Comparison of ENCODE assay signal across 8 cellular contexts in the genomic region with DNA sequence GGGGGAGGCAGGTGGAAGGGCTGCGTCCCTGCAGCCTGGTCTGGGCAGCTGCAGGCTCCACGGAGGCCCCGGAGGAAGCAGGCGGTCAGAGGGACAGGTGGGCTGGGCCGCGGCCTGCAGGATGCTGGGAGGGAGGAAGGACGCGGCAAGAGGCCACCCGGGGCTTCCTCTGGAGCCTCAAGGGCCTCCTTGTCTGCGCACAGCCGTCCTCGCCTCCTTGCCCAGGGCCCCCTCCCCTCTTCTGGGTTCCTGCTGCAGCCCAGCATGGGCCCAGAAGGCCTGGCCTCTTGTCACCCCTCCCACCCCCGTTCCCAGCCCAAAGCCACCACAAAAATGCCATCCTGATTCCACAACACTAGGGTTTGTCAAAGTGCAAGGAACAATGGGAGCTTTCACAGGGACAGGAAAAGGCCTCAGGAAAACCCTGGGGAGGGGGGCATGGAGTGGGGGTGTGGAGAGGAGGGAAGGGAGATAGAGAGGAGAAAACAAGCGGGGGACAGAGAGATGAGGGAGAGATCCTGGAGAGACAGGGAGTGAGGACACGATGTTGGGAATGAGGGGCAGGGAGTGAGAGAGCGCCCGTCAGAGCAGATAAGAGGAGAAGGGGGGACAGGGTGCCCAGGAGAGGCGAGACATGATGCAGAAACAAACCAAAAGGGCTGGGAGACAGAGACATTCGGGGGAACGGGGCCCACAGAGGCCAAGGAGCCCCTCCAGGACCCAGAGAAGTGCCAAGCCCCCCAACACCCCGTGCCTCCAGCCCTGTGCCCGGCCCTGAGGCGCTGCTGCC. TPM values are rescaled to one million over a fixed set of nuclear protein-coding genes. Genes with fewer than 3 reads are reported as not detected.
DNase-seq lines count a peak whose midpoint lies in the region; TF ChIP-seq lines count a peak whose summit lies in the region.

No MANE protein-coding gene starts in this region.

- H3K4me3 Mint-ChIP-seq in H9 = peak overlapping the region; percentile 24 to 73

- no peak overlapping the region for H4K91ac ChIP-seq in H9 (ENCODE audit: insufficient read length, low read depth, low read length)

- H3K27me3 Mint-ChIP-seq in H9 (ENCODE audit: low read depth) = peaks cover 1% of the 10 kb centered on the region; the same call in 1 of the 2 replicates

- no peak overlapping the region for H4K8ac ChIP-seq in H9 (replicated peaks; ENCODE audit: insufficient read length, low read depth, low read length)

- no peaks in the 10 kb centered on the region for H4K20me1 ChIP-seq in H9 (ENCODE audit: control insufficient read depth, insufficient read depth, insufficient read length)

- peaks cover 3% of the 10 kb centered on the region for H3K23me2 ChIP-seq in H9 (ENCODE audit: insufficient read length, low read depth, low read length, poor library complexity, severe bottlenecking)

- no peak overlapping the region for H3K4ac ChIP-seq in H9 (ENCODE audit: low read depth, low read length)

- H2BK20ac ChIP-seq in H9 (ENCODE audit: low read depth, low read length, poor library complexity, severe bottlenecking) = no peak overlapping the region

- H3K14ac ChIP-seq in H9 (ENCODE audit: insufficient read depth, low read length) = no peak overlapping the region; the same call in 1 of the 2 replicates

- H2BK120ac ChIP-seq in H9 (ENCODE audit: low read depth, low read length, poor library complexity, severe bottlenecking) = no peak overlapping the region

- no peak overlapping the region for H3T11ph ChIP-seq in H9 (ENCODE audit: low read length)

- intact Hi-C loops in colonic mucosa (cut with DNase I) = no loop called here
- intact Hi-C loops in sigmoid colon (cut with DNase I) = no loop called here

- no peak overlapping the region for H2BK12ac ChIP-seq in H9 (ENCODE audit: insufficient read length, low read depth, low read length)

- no peak overlapping the region for H2AFZ ChIP-seq in H9 (ENCODE audit: low read length)

- H3K18ac ChIP-seq in H9 (ENCODE audit: insufficient read length, low read depth, low read length) = no peak overlapping the region

- no peaks in the 10 kb centered on the region for H3K27me3 ChIP-seq in H9 (ENCODE audit: insufficient read depth, low read length)
- H3K27me3 ChIP-seq in colonic mucosa = no peaks in the 10 kb centered on the region
- no peaks in the 10 kb centered on the region for H3K27me3 ChIP-seq in sigmoid colon

- H3K4me1 Mint-ChIP-seq in H9 = peaks cover 39 to 47% of the 10 kb centered on the region in 2 experiments

- peak overlapping the region; percentile 44 for H3K4me2 ChIP-seq in H9 (ENCODE audit: insufficient read depth, insufficient read length, low read length)

- no peaks in the 10 kb centered on the region for H3K36me3 Mint-ChIP-seq in H9 (ENCODE audit: insufficient read depth in 1 of 3, low read depth in 3 of 3)

- no peaks in the 10 kb centered on the region for H3K9me3 ChIP-seq in H9 (ENCODE audit: control insufficient read depth, low read depth, low read length)
- H3K9me3 ChIP-seq in colonic mucosa = no peaks in the 10 kb centered on the region
- H3K9me3 ChIP-seq in sigmoid colon = no peaks in the 10 kb centered on the region

- TF ChIP-seq CTCF in H9 (conservative IDR thresholded peaks at IDR 0.05) (no peak), colonic mucosa (IDR thresholded peaks at IDR 0.05) (no peak), sigmoid colon (IDR thresholded peaks at IDR 0.05) (no peak)

- H3K27ac ChIP-seq in H9 (ENCODE audit: insufficient read length, low read depth, low read length) = no peak overlapping the region
- H3K27ac ChIP-seq in colonic mucosa = peak overlapping the region; percentile 59
- no peak overlapping the region for H3K27ac ChIP-seq in sigmoid colon

- no peak overlapping the region for H2AK5ac ChIP-seq in H9 (ENCODE audit: insufficient read length, low read length)

- H3K9ac ChIP-seq in H9 (ENCODE audit: extremely low read depth, insufficient read length, low read length) (no peak overlapping the region), colonic mucosa (ENCODE audit: low read depth in 2 of 2, low read length in 2 of 2) (peak overlapping the region; percentile 26 to 46)

- no peak for TF ChIP-seq POLR2A in sigmoid colon (IDR thresholded peaks at IDR 0.05)

- no peaks in the 10 kb centered on the region for H3K79me2 ChIP-seq in H9 (ENCODE audit: insufficient read depth, low read length)

- H3K27ac Mint-ChIP-seq in H9 = peak overlapping the region in 1 of 3 experiments; percentile 89; a peak in 1 of 7 replicates

- H3K36me3 ChIP-seq in colonic mucosa = no peaks in the 10 kb centered on the region
- H3K36me3 ChIP-seq in sigmoid colon = no peaks in the 10 kb centered on the region

- H3K9me3 Mint-ChIP-seq in H9 = no peaks in the 10 kb centered on the region

- no peak overlapping the region for H2BK15ac ChIP-seq in H9 (ENCODE audit: low read depth, low read length)

- TF ChIP-seq EP300 in sigmoid colon (IDR thresholded peaks at IDR 0.05) = no peak

- H2BK5ac ChIP-seq in H9 (ENCODE audit: insufficient read length, low read length) = no peak overlapping the region

- no peak overlapping the region for H3K56ac ChIP-seq in H9 (ENCODE audit: insufficient read length, low read depth, low read length)

- H3K4me3 ChIP-seq in colonic mucosa = no peak overlapping the region
- H3K4me3 ChIP-seq in sigmoid colon = peak overlapping the region in 2 of 4 donors; percentile 4 to 8

- H3K23ac ChIP-seq in H9 (ENCODE audit: insufficient read length, low read depth, low read length) = no peak overlapping the region

- H4K5ac ChIP-seq in H9 (ENCODE audit: insufficient read length, low read depth, low read length) = no peak overlapping the region

- peak; percentile 54 for DNase-seq in H9
- DNase-seq in colonic mucosa = no peak
- peak; percentile 98 for DNase-seq in islet precursor cell
- peak; percentile 82 for DNase-seq in sigmoid colon
- no peak for DNase-seq in NK-92 treated with Interleukin-12 subunit alpha and Interleukin-12 subunit beta, amount 100 ng/mL, for 24 hours (lab: John Stamatoyannopoulos, UW)
- no peak for DNase-seq in stimulated activated CD4-positive, alpha-beta T cell treated with anti-CD3 and anti-CD28 coated beads, Interleukin-15, amount 100 ng/mL, for 24 hours
- DNase-seq in GM19238 (ENCODE audit: insufficient read length, low spot score) = no peak
- DNase-seq in DMS53 treated with DMSO at 0.1 percent for 48 hours (lab: John Stamatoyannopoulos, UW; ENCODE audit: unreplicated experiment) = no peak

- WGBS in H9 (ENCODE audit: extremely low coverage, insufficient read length, low lambda C conversion rate) = no CpG with 5 or more reads among the region's 23 CpGs
- 50 to 67% methylated on average over 23 of the region's 23 CpGs for WGBS in sigmoid colon, 2 donors

- H3K79me1 ChIP-seq in H9 (ENCODE audit: insufficient read depth, low read depth, low read length, poor library complexity, severe bottlenecking) = no peaks in the 10 kb centered on the region

- peaks cover 6% of the 10 kb centered on the region; the same call in 1 of the 2 replicates for H3K4me1 ChIP-seq in H9 (ENCODE audit: insufficient read depth, low read length)
- H3K4me1 ChIP-seq in colonic mucosa = peaks cover 5% of the 10 kb centered on the region
- H3K4me1 ChIP-seq in sigmoid colon = no peaks in the 10 kb centered on the region

RNA-seq across cellular contexts. Expression of a gene that starts 41.8 kb away (rescaled TPM):
- 3.5 and 3.8 TPM in 2 replicates for total RNA-seq in H9 (2021)
- total RNA-seq in colonic mucosa = 10 to 100 TPM in 1 of 2 donors, 1 to 10 TPM in 1; 4.6 to 19.1 TPM
- total RNA-seq in sigmoid colon = 100 to 1,000 TPM in 3 of 4 donors, 10 to 100 TPM in 1; 82.6 to 141 (median 121) TPM
- polyA plus RNA-seq in sigmoid colon = 10 to 100 TPM in 2 of 3 donors, 1 to 10 TPM in 1; 7.6 to 31.2 (median 21.1) TPM

RNA-seq across cellular contexts. Expression of a gene that starts 56.4 kb away (rescaled TPM):
- total RNA-seq in H9 (2021) = 79.7 and 80.4 TPM in 2 replicates
- 100 to 1,000 TPM in 1 of 2 donors, 10 to 100 TPM in 1; 99.3 to 154 TPM for total RNA-seq in colonic mucosa
- total RNA-seq in sigmoid colon = 10 to 100 TPM; 26.4 to 48.5 (median 32.5) TPM
- 10 to 100 TPM; 60.7 to 74.9 (median 71.9) TPM for polyA plus RNA-seq in sigmoid colon

Comparison
In these comparisons a context has a peak if more than half of its experiments do, and no peak if none do; other contexts are left out.
1. DNase-seq: peak in H9 (single experiment), islet precursor cell (single experiment) and sigmoid colon (single experiment); none in colonic mucosa (single experiment), NK-92 treated with Interleukin-12 subunit alpha and Interleukin-12 subunit beta, amount 100 ng/mL, for 24 hours (single experiment), stimulated activated CD4-positive, alpha-beta T cell treated with anti-CD3 and anti-CD28 coated beads, Interleukin-15, amount 100 ng/mL, for 24 hours (single experiment), GM19238 (single experiment) and DMS53 treated with DMSO at 0.1 percent for 48 hours (single experiment).
2. RNA of a gene that starts 41.8 kb away (total RNA-seq): 82.6 to 141 TPM in sigmoid colon; 4.6 to 19.1 TPM in colonic mucosa and 3.5 to 3.8 TPM in H9; every median in the first group is over 4 times any median in the second.